Comparison of ENCODE assay signal across 15 cellular contexts in the genomic region with DNA sequence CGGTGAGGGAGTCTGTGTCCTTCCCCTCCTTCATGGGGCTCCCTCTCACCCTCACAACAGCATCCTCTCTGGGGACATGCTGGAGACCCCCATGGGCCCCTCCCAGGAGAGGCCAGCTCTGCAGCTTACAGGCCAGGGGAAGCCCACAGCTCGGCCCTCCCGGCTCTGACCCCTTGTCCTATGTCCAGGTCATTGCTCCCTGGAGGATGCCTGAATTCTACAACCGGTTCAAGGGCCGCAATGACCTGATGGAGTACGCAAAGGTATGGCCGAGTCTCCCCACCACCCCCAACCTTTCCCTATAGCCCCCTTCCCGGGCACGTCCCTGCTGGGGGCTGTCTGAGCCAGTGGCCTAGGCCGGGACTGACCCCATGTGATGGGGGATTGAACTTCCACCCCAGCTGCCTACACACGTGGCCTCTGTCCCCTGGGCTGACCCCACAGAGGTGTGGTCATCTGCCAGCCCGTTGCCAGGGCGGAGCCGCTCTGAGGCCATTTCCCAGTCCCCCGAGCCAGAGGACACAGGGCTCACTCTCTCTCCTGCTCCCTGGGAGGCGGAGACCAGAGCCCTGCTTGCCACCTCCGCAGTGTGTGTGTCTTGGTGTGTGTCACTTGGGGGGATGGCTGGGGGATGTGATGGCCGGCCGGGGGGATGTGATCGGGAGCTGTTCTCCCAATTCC. TPM values are rescaled to one million over a fixed set of nuclear protein-coding genes. Genes with fewer than 3 reads are reported as not detected.
DNase-seq lines count a peak whose midpoint lies in the region; ATAC-seq and TF ChIP-seq lines count a peak whose summit lies in the region.
"Had no signal": no experiment of that assay in that cellular context is flagged by ENCODE, and none has a peak within 500 bp of the region (broad histone marks: within the 10 kb centered on the region; RNA-seq: fewer than 3 reads in every experiment).

No MANE protein-coding gene starts in this region.

- no peaks in the 10 kb centered on the region for H4K20me1 ChIP-seq in MM.1S (ENCODE audit: insufficient read depth, low read length)

- no peak overlapping the region for H3K4me2 ChIP-seq in MM.1S (ENCODE audit: low read depth, low read length)
- H3K4me2 ChIP-seq: PC-9 had no signal

- H3K79me2 ChIP-seq in MM.1S (ENCODE audit: low read length), result no peaks in the 10 kb centered on the region

- no peaks in the 10 kb centered on the region for H3F3A ChIP-seq in MM.1S (ENCODE audit: insufficient read depth, low read length)

- H3K9me3 ChIP-seq in WERI-Rb-1 (ENCODE audit: severe bottlenecking) (no peaks in the 10 kb centered on the region), liver (ENCODE audit: control insufficient read depth in 4 of 4, low read length in 3 of 4) (no peaks in the 10 kb centered on the region), MM.1S (replicated peaks; ENCODE audit: insufficient read depth, low read length) (no peaks in the 10 kb centered on the region)
- H3K9me3 ChIP-seq: BE2C had no signal

- no peak overlapping the region for H2AFZ ChIP-seq in MM.1S (ENCODE audit: low read length)
- H2AFZ ChIP-seq: PC-9 had no signal

- DNase-seq in stimulated activated naive CD8-positive, alpha-beta T cell treated with anti-CD3 and anti-CD28 coated beads, Interleukin-15, Interleukin-2, amounts not matched to agents 100 U/mL and 50 U/mL, for 24 hours, result no peak
- no peak for DNase-seq in stimulated activated naive CD8-positive, alpha-beta T cell treated with anti-CD3 and anti-CD28 coated beads, Interleukin-15, amount 100 ng/mL, for 72 hours
- DNase-seq in WERI-Rb-1 (peak; percentile 85), MM.1S (no peak), amniotic stem cell (lab: John Stamatoyannopoulos, UW) (no peak), NCI-H2029 (lab: John Stamatoyannopoulos, UW) (no peak), H4 (ENCODE audit: low spot score) (no peak)
- DNase-seq: CD4-positive, alpha-beta memory T cell; H9; NCI-H1930; NCI-H510A; PC-9 had no signal

- WGBS in liver, result 32% methylated on average over 20 of the region's 20 CpGs

- H3K27me3 Mint-ChIP-seq in stimulated activated naive CD8-positive, alpha-beta T cell treated with anti-CD3 and anti-CD28 coated beads, Interleukin-15, amount 100 ng/mL, for 72 hours, result peaks cover 86% of the 10 kb centered on the region

- H3K27ac Mint-ChIP-seq in stimulated activated naive CD8-positive, alpha-beta T cell treated with anti-CD3 and anti-CD28 coated beads, Interleukin-15, amount 100 ng/mL, for 72 hours, result no peak overlapping the region
- H3K27ac Mint-ChIP-seq: CD4-positive, alpha-beta memory T cell had no signal

- peak overlapping the region; percentile 98 for H3K27ac ChIP-seq in WERI-Rb-1
- H3K27ac ChIP-seq in liver (ENCODE audit: low read depth in 1 of 2, low read length in 2 of 2), result peak overlapping the region; percentile 39 to 54
- H3K27ac ChIP-seq in MM.1S (ENCODE audit: low read length), result no peak overlapping the region
- H3K27ac ChIP-seq: PC-9 had no signal

- ATAC-seq in stimulated activated naive CD8-positive, alpha-beta T cell treated with anti-CD3 and anti-CD28 coated beads, Interleukin-15, Interleukin-2, amounts not matched to agents 100 U/mL and 50 U/mL, for 24 hours, result peak; percentile 24
- ATAC-seq in stimulated activated naive CD8-positive, alpha-beta T cell treated with anti-CD3 and anti-CD28 coated beads, Interleukin-15, amount 100 ng/mL, for 72 hours, result no peak
- ATAC-seq: K562 had no signal

- H3K4me3 Mint-ChIP-seq in stimulated activated naive CD8-positive, alpha-beta T cell treated with anti-CD3 and anti-CD28 coated beads, Interleukin-15, amount 100 ng/mL, for 72 hours, result no peak overlapping the region
- H3K4me3 Mint-ChIP-seq: CD4-positive, alpha-beta memory T cell; H9 had no signal

- H3K9ac ChIP-seq in liver (ENCODE audit: low read depth in 1 of 2, low read length in 2 of 2), result no peak overlapping the region
- H3K9ac ChIP-seq in MM.1S (ENCODE audit: low read length), result no peak overlapping the region

- H3K9me2 ChIP-seq in MM.1S (replicated peaks; ENCODE audit: insufficient read depth, low read length), result no peaks in the 10 kb centered on the region

- peaks cover 7 to 44% (median 26%) of the 10 kb centered on the region in 4 donors for H3K4me1 ChIP-seq in liver (ENCODE audit: control insufficient read depth in 4 of 4, insufficient read depth in 4 of 4, low read length in 3 of 4)
- H3K4me1 ChIP-seq in MM.1S (ENCODE audit: low read length), result no peaks in the 10 kb centered on the region
- H3K4me1 ChIP-seq: BE2C had no signal

- H3K27me3 ChIP-seq in WERI-Rb-1 (ENCODE audit: insufficient read depth, low read depth, severe bottlenecking) (no peaks in the 10 kb centered on the region), liver (ENCODE audit: control insufficient read depth in 4 of 4, insufficient read depth in 4 of 4, low read length in 3 of 4) (no peaks in the 10 kb centered on the region), MM.1S (replicated peaks; ENCODE audit: insufficient read depth, low read length) (peaks cover 84% of the 10 kb centered on the region)
- H3K27me3 ChIP-seq: BE2C had no signal

- H3K4me3 ChIP-seq in WERI-Rb-1 (ENCODE audit: low read depth, low read length) (peak overlapping the region; percentile 20), liver (ENCODE audit: low read depth in 1 of 3, low read length in 3 of 3) (no peak overlapping the region), MM.1S (ENCODE audit: low read length) (no peak overlapping the region)
- H3K4me3 ChIP-seq: K562, PC-9 had no signal

- H3K4me1 Mint-ChIP-seq in stimulated activated naive CD8-positive, alpha-beta T cell treated with anti-CD3 and anti-CD28 coated beads, Interleukin-15, amount 100 ng/mL, for 72 hours, result no peaks in the 10 kb centered on the region
- H3K4me1 Mint-ChIP-seq: CD4-positive, alpha-beta memory T cell had no signal

- H3K36me3 ChIP-seq in WERI-Rb-1 (peaks cover 39% of the 10 kb centered on the region), liver (ENCODE audit: control insufficient read depth in 4 of 4, insufficient read depth in 3 of 4, low read depth in 1 of 4, low read length in 3 of 4) (peaks cover 17 to 48% (median 40%) of the 10 kb centered on the region in 4 donors), MM.1S (replicated peaks; ENCODE audit: insufficient read depth, low read length) (no peaks in the 10 kb centered on the region)

- no peaks in the 10 kb centered on the region for H3K9me3 Mint-ChIP-seq in stimulated activated naive CD8-positive, alpha-beta T cell treated with anti-CD3 and anti-CD28 coated beads, Interleukin-15, amount 100 ng/mL, for 72 hours
- H3K9me3 Mint-ChIP-seq: H9 had no signal

- TF ChIP-seq RAD21 in liver (IDR thresholded peaks at IDR 0.05), result peak; percentile 48 to 55

- TF ChIP-seq CTCF in WERI-Rb-1 (IDR thresholded peaks at IDR 0.05; ENCODE audit: low read depth, low read length) (no peak), liver (IDR thresholded peaks at IDR 0.05; ENCODE audit: low read depth, low read length, missing input control) (no peak), MM.1S (IDR thresholded peaks at IDR 0.05; ENCODE audit: low read length) (no peak)

TF ChIP-seq in liver, 16 proteins besides CTCF, POLR2A, EP300 and RAD21 (continues in another document):
- TF ChIP-seq HNF4G (IDR thresholded peaks at IDR 0.05) (peak; percentile 20), MAX (IDR thresholded peaks at IDR 0.05) (peak; percentile 51), FOXA2 (IDR thresholded peaks at IDR 0.05) (peak; percentile 5), JUND (IDR thresholded peaks at IDR 0.05) (peak; percentile 30 to 53), SP1 (IDR thresholded peaks at IDR 0.05) (peak; percentile 58), HNF4A (conservative IDR thresholded peaks at IDR 0.05) (peak; percentile 74 to 87), FOXA1 (IDR thresholded peaks at IDR 0.05) (no peak), RXRA (IDR thresholded peaks at IDR 0.05) (peak; percentile 97 to 98), YY1 (IDR thresholded peaks at IDR 0.05) (peak; percentile 80), TAF1 (conservative IDR thresholded peaks at IDR 0.05) (no peak), EGR1 (IDR thresholded peaks at IDR 0.05; ENCODE audit: low read depth in 2 of 2) (no peak)
- TF ChIP-seq, protein P1, sequence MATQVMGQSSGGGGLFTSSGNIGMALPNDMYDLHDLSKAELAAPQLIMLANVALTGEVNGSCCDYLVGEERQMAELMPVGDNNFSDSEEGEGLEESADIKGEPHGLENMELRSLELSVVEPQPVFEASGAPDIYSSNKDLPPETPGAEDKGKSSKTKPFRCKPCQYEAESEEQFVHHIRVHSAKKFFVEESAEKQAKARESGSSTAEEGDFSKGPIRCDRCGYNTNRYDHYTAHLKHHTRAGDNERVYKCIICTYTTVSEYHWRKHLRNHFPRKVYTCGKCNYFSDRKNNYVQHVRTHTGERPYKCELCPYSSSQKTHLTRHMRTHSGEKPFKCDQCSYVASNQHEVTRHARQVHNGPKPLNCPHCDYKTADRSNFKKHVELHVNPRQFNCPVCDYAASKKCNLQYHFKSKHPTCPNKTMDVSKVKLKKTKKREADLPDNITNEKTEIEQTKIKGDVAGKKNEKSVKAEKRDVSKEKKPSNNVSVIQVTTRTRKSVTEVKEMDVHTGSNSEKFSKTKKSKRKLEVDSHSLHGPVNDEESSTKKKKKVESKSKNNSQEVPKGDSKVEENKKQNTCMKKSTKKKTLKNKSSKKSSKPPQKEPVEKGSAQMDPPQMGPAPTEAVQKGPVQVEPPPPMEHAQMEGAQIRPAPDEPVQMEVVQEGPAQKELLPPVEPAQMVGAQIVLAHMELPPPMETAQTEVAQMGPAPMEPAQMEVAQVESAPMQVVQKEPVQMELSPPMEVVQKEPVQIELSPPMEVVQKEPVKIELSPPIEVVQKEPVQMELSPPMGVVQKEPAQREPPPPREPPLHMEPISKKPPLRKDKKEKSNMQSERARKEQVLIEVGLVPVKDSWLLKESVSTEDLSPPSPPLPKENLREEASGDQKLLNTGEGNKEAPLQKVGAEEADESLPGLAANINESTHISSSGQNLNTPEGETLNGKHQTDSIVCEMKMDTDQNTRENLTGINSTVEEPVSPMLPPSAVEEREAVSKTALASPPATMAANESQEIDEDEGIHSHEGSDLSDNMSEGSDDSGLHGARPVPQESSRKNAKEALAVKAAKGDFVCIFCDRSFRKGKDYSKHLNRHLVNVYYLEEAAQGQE (IDR thresholded peaks at IDR 0.05), result peak; percentile 71
- TF ChIP-seq, protein P2, sequence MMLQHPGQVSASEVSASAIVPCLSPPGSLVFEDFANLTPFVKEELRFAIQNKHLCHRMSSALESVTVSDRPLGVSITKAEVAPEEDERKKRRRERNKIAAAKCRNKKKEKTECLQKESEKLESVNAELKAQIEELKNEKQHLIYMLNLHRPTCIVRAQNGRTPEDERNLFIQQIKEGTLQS (IDR thresholded peaks at IDR 0.05), result peak; percentile 44

RNA-seq across cellular contexts. Expression of gene ASS1, which starts 21.9 kb away (rescaled TPM):
- 100 to 1,000 TPM; 396 to 711 TPM for total RNA-seq in liver
- polyA plus RNA-seq in liver, result 100 to 1,000 TPM; 425 to 641 TPM
- total RNA-seq in H4 (2014; rRNA removed; shearing (Covaris generic)), result 55.2 and 63.6 TPM in 2 replicates
- total RNA-seq: CD4-positive, alpha-beta memory T cell had no signal
- polyA plus RNA-seq: CD4-positive, alpha-beta memory T cell had no signal
